1 cellular context compared by ENCODE assay signal in the genomic region with DNA sequence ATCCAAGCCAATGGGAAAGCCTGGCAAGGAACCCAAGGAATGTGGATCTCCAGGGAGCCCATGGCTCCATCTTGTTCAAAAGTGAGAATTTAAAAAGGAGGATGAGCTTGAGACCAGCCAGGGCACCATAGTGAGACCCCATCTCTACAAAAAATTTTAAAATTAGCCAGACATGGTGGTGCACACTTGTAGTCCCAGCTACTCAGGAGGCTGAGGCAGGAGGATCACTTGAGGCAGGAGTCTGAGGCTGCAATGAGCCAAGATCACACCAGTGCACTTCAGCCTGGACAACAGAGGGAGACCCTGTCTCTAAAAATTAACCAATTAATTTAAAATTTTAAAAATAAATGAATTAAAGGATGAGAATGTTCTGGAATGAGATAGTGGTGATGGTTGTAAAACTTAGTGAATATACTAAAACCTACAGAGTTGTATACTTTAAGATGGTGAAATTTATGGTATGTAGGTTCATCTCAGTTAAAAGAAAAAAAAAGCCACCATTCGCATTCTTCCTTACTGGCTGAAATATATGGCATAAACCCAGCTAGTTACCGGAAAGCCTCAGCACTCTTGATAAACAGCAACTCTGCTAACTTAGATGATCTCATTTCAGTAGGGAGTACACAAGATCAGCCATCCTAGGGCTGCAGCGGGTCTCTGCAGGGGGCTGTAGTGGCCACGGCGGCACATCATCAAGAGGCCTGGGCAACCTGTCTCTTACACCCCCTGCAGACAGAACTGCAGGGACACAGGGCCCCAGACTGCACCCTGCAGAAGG.
TF ChIP-seq lines count a peak whose summit lies in the region.

No MANE protein-coding gene starts in this region.

TF ChIP-seq in HepG2, 621 proteins besides CTCF, POLR2A, EP300 and RAD21 (continued from another document):
- TF ChIP-seq, protein P1, sequence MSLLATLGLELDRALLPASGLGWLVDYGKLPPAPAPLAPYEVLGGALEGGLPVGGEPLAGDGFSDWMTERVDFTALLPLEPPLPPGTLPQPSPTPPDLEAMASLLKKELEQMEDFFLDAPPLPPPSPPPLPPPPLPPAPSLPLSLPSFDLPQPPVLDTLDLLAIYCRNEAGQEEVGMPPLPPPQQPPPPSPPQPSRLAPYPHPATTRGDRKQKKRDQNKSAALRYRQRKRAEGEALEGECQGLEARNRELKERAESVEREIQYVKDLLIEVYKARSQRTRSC (CRISPR knock-in tag; IDR thresholded peaks at IDR 0.05; ENCODE audit: low read depth) = no peak
- TF ChIP-seq ATM (IDR thresholded peaks at IDR 0.05; ENCODE audit: borderline replicate concordance) (no peak), ZNF335 (CRISPR knock-in tag; IDR thresholded peaks at IDR 0.05) (no peak), ZFP41 (CRISPR knock-in tag; IDR thresholded peaks at IDR 0.05; ENCODE audit: borderline replicate concordance) (no peak), ZNF143 (CRISPR knock-in tag; IDR thresholded peaks at IDR 0.05) (no peak), ZNF776 (CRISPR knock-in tag; IDR thresholded peaks at IDR 0.05) (no peak), ZNF883 (CRISPR knock-in tag; IDR thresholded peaks at IDR 0.05; ENCODE audit: not compliant biosample characterization) (no peak)
- TF ChIP-seq, protein P2, sequence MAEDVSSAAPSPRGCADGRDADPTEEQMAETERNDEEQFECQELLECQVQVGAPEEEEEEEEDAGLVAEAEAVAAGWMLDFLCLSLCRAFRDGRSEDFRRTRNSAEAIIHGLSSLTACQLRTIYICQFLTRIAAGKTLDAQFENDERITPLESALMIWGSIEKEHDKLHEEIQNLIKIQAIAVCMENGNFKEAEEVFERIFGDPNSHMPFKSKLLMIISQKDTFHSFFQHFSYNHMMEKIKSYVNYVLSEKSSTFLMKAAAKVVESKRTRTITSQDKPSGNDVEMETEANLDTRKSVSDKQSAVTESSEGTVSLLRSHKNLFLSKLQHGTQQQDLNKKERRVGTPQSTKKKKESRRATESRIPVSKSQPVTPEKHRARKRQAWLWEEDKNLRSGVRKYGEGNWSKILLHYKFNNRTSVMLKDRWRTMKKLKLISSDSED (CRISPR knock-in tag; IDR thresholded peaks at IDR 0.05) = no peak
- TF ChIP-seq, protein P3, sequence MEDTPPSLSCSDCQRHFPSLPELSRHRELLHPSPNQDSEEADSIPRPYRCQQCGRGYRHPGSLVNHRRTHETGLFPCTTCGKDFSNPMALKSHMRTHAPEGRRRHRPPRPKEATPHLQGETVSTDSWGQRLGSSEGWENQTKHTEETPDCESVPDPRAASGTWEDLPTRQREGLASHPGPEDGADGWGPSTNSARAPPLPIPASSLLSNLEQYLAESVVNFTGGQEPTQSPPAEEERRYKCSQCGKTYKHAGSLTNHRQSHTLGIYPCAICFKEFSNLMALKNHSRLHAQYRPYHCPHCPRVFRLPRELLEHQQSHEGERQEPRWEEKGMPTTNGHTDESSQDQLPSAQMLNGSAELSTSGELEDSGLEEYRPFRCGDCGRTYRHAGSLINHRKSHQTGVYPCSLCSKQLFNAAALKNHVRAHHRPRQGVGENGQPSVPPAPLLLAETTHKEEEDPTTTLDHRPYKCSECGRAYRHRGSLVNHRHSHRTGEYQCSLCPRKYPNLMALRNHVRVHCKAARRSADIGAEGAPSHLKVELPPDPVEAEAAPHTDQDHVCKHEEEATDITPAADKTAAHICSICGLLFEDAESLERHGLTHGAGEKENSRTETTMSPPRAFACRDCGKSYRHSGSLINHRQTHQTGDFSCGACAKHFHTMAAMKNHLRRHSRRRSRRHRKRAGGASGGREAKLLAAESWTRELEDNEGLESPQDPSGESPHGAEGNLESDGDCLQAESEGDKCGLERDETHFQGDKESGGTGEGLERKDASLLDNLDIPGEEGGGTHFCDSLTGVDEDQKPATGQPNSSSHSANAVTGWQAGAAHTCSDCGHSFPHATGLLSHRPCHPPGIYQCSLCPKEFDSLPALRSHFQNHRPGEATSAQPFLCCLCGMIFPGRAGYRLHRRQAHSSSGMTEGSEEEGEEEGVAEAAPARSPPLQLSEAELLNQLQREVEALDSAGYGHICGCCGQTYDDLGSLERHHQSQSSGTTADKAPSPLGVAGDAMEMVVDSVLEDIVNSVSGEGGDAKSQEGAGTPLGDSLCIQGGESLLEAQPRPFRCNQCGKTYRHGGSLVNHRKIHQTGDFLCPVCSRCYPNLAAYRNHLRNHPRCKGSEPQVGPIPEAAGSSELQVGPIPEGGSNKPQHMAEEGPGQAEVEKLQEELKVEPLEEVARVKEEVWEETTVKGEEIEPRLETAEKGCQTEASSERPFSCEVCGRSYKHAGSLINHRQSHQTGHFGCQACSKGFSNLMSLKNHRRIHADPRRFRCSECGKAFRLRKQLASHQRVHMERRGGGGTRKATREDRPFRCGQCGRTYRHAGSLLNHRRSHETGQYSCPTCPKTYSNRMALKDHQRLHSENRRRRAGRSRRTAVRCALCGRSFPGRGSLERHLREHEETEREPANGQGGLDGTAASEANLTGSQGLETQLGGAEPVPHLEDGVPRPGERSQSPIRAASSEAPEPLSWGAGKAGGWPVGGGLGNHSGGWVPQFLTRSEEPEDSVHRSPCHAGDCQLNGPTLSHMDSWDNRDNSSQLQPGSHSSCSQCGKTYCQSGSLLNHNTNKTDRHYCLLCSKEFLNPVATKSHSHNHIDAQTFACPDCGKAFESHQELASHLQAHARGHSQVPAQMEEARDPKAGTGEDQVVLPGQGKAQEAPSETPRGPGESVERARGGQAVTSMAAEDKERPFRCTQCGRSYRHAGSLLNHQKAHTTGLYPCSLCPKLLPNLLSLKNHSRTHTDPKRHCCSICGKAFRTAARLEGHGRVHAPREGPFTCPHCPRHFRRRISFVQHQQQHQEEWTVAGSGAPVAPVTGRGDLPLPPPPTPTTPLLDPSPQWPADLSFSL (CRISPR knock-in tag; IDR thresholded peaks at IDR 0.05) = no peak
- TF ChIP-seq, protein P4, sequence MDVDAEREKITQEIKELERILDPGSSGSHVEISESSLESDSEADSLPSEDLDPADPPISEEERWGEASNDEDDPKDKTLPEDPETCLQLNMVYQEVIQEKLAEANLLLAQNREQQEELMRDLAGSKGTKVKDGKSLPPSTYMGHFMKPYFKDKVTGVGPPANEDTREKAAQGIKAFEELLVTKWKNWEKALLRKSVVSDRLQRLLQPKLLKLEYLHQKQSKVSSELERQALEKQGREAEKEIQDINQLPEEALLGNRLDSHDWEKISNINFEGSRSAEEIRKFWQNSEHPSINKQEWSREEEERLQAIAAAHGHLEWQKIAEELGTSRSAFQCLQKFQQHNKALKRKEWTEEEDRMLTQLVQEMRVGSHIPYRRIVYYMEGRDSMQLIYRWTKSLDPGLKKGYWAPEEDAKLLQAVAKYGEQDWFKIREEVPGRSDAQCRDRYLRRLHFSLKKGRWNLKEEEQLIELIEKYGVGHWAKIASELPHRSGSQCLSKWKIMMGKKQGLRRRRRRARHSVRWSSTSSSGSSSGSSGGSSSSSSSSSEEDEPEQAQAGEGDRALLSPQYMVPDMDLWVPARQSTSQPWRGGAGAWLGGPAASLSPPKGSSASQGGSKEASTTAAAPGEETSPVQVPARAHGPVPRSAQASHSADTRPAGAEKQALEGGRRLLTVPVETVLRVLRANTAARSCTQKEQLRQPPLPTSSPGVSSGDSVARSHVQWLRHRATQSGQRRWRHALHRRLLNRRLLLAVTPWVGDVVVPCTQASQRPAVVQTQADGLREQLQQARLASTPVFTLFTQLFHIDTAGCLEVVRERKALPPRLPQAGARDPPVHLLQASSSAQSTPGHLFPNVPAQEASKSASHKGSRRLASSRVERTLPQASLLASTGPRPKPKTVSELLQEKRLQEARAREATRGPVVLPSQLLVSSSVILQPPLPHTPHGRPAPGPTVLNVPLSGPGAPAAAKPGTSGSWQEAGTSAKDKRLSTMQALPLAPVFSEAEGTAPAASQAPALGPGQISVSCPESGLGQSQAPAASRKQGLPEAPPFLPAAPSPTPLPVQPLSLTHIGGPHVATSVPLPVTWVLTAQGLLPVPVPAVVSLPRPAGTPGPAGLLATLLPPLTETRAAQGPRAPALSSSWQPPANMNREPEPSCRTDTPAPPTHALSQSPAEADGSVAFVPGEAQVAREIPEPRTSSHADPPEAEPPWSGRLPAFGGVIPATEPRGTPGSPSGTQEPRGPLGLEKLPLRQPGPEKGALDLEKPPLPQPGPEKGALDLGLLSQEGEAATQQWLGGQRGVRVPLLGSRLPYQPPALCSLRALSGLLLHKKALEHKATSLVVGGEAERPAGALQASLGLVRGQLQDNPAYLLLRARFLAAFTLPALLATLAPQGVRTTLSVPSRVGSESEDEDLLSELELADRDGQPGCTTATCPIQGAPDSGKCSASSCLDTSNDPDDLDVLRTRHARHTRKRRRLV (CRISPR knock-in tag; IDR thresholded peaks at IDR 0.05) = no peak
